In genomic region chr1:77828098-77828497, GRCh38 we compare ENCODE assay signal across 40 cellular contexts.
"Had no signal": no experiment of that assay in that cellular context is flagged by ENCODE, and none has a peak within 500 bp of the region (broad histone marks: within the 10 kb centered on the region; RNA-seq: fewer than 3 reads in every experiment).

No MANE protein-coding gene starts in this region.

- H3K27me3 ChIP-seq: brain microvascular endothelial cell, Peyer's patch, SJSA1 had no signal

- H3K27me3 Mint-ChIP-seq: activated CD4-positive, alpha-beta memory T cell treated with anti-CD3 and anti-CD28 coated beads, Interleukin-2, amount 10 ng/mL, durations not matched to agents 7 days and 5 days; activated CD4-positive, alpha-beta T cell treated with anti-CD3 and anti-CD28 coated beads for 36 hours; activated CD8-positive, alpha-beta memory T cell treated with anti-CD3 and anti-CD28 coated beads, Interleukin-2, amount 10 ng/mL, durations not matched to agents 7 days and 5 days; activated naive CD8-positive, alpha-beta T cell treated with anti-CD3 and anti-CD28 coated beads for 36 hours; activated T-helper 17 cell treated with anti-CD3 and anti-CD28 coated beads, Interleukin-2, amount 50 U/mL, for 72 hours; central memory CD8-positive, alpha-beta T cell had no signal

- H3K27ac Mint-ChIP-seq: activated CD4-positive, alpha-beta memory T cell treated with anti-CD3 and anti-CD28 coated beads, Interleukin-2, amount 10 ng/mL, durations not matched to agents 7 days and 5 days; activated CD4-positive, alpha-beta T cell treated with anti-CD3 and anti-CD28 coated beads for 36 hours; activated CD8-positive, alpha-beta memory T cell treated with anti-CD3 and anti-CD28 coated beads, Interleukin-2, amount 10 ng/mL, durations not matched to agents 7 days and 5 days; activated naive CD8-positive, alpha-beta T cell treated with anti-CD3 and anti-CD28 coated beads for 36 hours; activated T-helper 17 cell treated with anti-CD3 and anti-CD28 coated beads, Interleukin-2, amount 50 U/mL, for 72 hours; T-helper 1 cell treated with Interleukin-12 subunit alpha and Interleukin-12 subunit beta and Interleukin-4 antibody, amounts not matched to agents 30 μg/mL and 1 μg/mL, for 36 hours; T-helper 2 cell treated with Interferon-gamma antibody and Interleukin-4, amounts not matched to agents 5 μg/mL and 100 μg/mL, for 36 hours; WTC11 had no signal

- DNase-seq: activated CD4-positive, alpha-beta memory T cell treated with anti-CD3 and anti-CD28 coated beads, Interleukin-2, amount 10 ng/mL, durations not matched to agents 7 days and 5 days; activated CD4-positive, alpha-beta T cell treated with anti-CD3 and anti-CD28 coated beads for 36 hours; activated CD4-positive, alpha-beta T cell treated with anti-CD3 and anti-CD28 coated beads, Interleukin-2, amount 50 U/mL, for 1 hour; activated CD8-positive, alpha-beta memory T cell treated with anti-CD3 and anti-CD28 coated beads for 24 hours; activated CD8-positive, alpha-beta memory T cell treated with anti-CD3 and anti-CD28 coated beads, Interleukin-2, amount 10 ng/mL, durations not matched to agents 7 days and 5 days; activated CD8-positive, alpha-beta memory T cell treated with anti-CD3 and anti-CD28 coated beads, Interleukin-2, amount 50 U/mL, for 48 hours; activated effector memory CD4-positive, alpha-beta T cell treated with anti-CD3 and anti-CD28 coated beads, Interleukin-2, amount 50 U/mL, for 16 hours; activated naive CD4-positive, alpha-beta T cell; activated naive CD4-positive, alpha-beta T cell treated with anti-CD3 and anti-CD28 coated beads, Interleukin-2, amount 50 U/mL, for 16 hours; activated naive CD8-positive, alpha-beta T cell treated with anti-CD3 and anti-CD28 coated beads for 36 hours; activated T-cell treated with anti-CD3 and anti-CD28 coated beads, Interleukin-2, amount 50 U/mL, for 48 hours; amniotic stem cell; aorta; brain microvascular endothelial cell; Kasumi-1; KG1; NCI-H1092 treated with DMSO at 0.1 percent for 48 hours; NCI-H1417; NCI-H146; NCI-H187; NCI-H2029 treated with DMSO at 0.1 percent for 48 hours; NCI-H2171 treated with DMSO at 0.1 percent for 48 hours; NCI-H2227 treated with DMSO at 0.1 percent for 48 hours; NCI-H446 treated with DMSO at 0.1 percent for 48 hours; NCI-H524; NCI-H69; NCI-H82; NK-92 treated with Interleukin-12 subunit alpha and Interleukin-12 subunit beta, amount 100 ng/mL, for 24 hours; PC-3; Peyer's patch; RPMI8226; SHP77 treated with DMSO at 0.1 percent for 48 hours; SK-N-SH had no signal

- H3K9me3 ChIP-seq: Peyer's patch, SJSA1, SK-N-SH had no signal

- H3K4me2 ChIP-seq: SK-N-SH had no signal

- ATAC-seq: activated CD4-positive, alpha-beta T cell treated with anti-CD3 and anti-CD28 coated beads for 36 hours; activated CD4-positive, CD25-positive, alpha-beta regulatory T cell treated with anti-CD3 and anti-CD28 coated beads, Interleukin-2, amount 50 U/mL, for 24 hours; activated CD8-positive, alpha-beta memory T cell treated with anti-CD3 and anti-CD28 coated beads, Interleukin-2, amount 10 ng/mL, durations not matched to agents 7 days and 5 days; activated T-helper 17 cell treated with anti-CD3 and anti-CD28 coated beads, Interleukin-2, amount 50 U/mL, for 72 hours; PC-3; WTC11 had no signal

- H3K9me3 Mint-ChIP-seq: activated CD4-positive, alpha-beta memory T cell treated with anti-CD3 and anti-CD28 coated beads, Interleukin-2, amount 10 ng/mL, durations not matched to agents 7 days and 5 days; activated naive CD8-positive, alpha-beta T cell treated with anti-CD3 and anti-CD28 coated beads for 36 hours; activated T-helper 17 cell treated with anti-CD3 and anti-CD28 coated beads, Interleukin-2, amount 50 U/mL, for 72 hours; central memory CD8-positive, alpha-beta T cell; T-helper 1 cell treated with Interleukin-12 subunit alpha and Interleukin-12 subunit beta and Interleukin-4 antibody, amounts not matched to agents 30 μg/mL and 1 μg/mL, for 36 hours; T-helper 2 cell treated with Interferon-gamma antibody and Interleukin-4, amounts not matched to agents 5 μg/mL and 100 μg/mL, for 36 hours had no signal

- H3K4me1 ChIP-seq: Peyer's patch had no signal

- H3K4me3 Mint-ChIP-seq: activated CD4-positive, alpha-beta memory T cell treated with anti-CD3 and anti-CD28 coated beads, Interleukin-2, amount 10 ng/mL, durations not matched to agents 7 days and 5 days; activated CD4-positive, alpha-beta T cell treated with anti-CD3 and anti-CD28 coated beads for 36 hours; activated CD8-positive, alpha-beta memory T cell treated with anti-CD3 and anti-CD28 coated beads, Interleukin-2, amount 10 ng/mL, durations not matched to agents 7 days and 5 days; activated naive CD8-positive, alpha-beta T cell treated with anti-CD3 and anti-CD28 coated beads for 36 hours; activated T-helper 17 cell treated with anti-CD3 and anti-CD28 coated beads, Interleukin-2, amount 50 U/mL, for 72 hours; central memory CD8-positive, alpha-beta T cell; T-helper 1 cell treated with Interleukin-12 subunit alpha and Interleukin-12 subunit beta and Interleukin-4 antibody, amounts not matched to agents 30 μg/mL and 1 μg/mL, for 36 hours; T-helper 2 cell treated with Interferon-gamma antibody and Interleukin-4, amounts not matched to agents 5 μg/mL and 100 μg/mL, for 36 hours; WTC11 had no signal

- H3K27ac ChIP-seq: brain microvascular endothelial cell, Peyer's patch, SJSA1 had no signal

- H3K36me3 ChIP-seq: brain microvascular endothelial cell, Peyer's patch had no signal

- H3K9ac ChIP-seq: SK-N-SH had no signal

- H3K4me1 Mint-ChIP-seq: activated T-helper 17 cell treated with anti-CD3 and anti-CD28 coated beads, Interleukin-2, amount 50 U/mL, for 72 hours; WTC11 had no signal

- H3K4me3 ChIP-seq: Peyer's patch, SJSA1 had no signal
